Comparison of ENCODE assay signal across 11 cellular contexts in genomic region chr20:46562009-46562372, GRCh38. TPM values are rescaled to one million over a fixed set of nuclear protein-coding genes. Genes with fewer than 3 reads are reported as not detected.
DNase-seq lines count a peak whose midpoint lies in the region; ATAC-seq, FAIRE-seq and TF ChIP-seq lines count a peak whose summit lies in the region.
"Had no signal": no experiment of that assay in that cellular context is flagged by ENCODE, and none has a peak within 500 bp of the region (broad histone marks: within the 10 kb centered on the region; RNA-seq: fewer than 3 reads in every experiment).

No MANE protein-coding gene starts in this region.

- FAIRE-seq in small intestine (lab: Jason Lieb, UNC) (no peak), frontal cortex (lab: Jason Lieb, UNC) (no peak)

- H3K27me3 ChIP-seq in DND-41 (ENCODE audit: insufficient read depth, low read length, poor library complexity): no peaks in the 10 kb centered on the region
- H3K27me3 ChIP-seq in rectal smooth muscle tissue (ENCODE audit: control insufficient read depth, insufficient read depth, low read length): no peaks in the 10 kb centered on the region
- H3K27me3 ChIP-seq in small intestine (ENCODE audit: control insufficient read depth in 2 of 2, insufficient read depth in 2 of 2, low read length in 2 of 2): no peaks in the 10 kb centered on the region

- DNase-seq in DND-41 (no peak), NB4 (ENCODE audit: low read depth) (no peak), fibroblast of mammary gland (ENCODE audit: low read depth) (no peak), occipital lobe (lab: John Stamatoyannopoulos, UW) (no peak), small intestine (no peak), NK-92 (lab: John Stamatoyannopoulos, UW; ENCODE audit: unreplicated experiment) (no peak), frontal cortex (ENCODE audit: low spot score in 2 of 2) (no peak)

- H3K36me3 ChIP-seq in DND-41 (ENCODE audit: insufficient read depth, low read length): no peaks in the 10 kb centered on the region
- H3K36me3 ChIP-seq in rectal smooth muscle tissue (ENCODE audit: control insufficient read depth, insufficient read depth, low read length): no peaks in the 10 kb centered on the region
- no peaks in the 10 kb centered on the region for H3K36me3 ChIP-seq in small intestine (ENCODE audit: control insufficient read depth in 2 of 2, insufficient read depth in 2 of 2, low read length in 2 of 2)

- H4K20me1 ChIP-seq in DND-41 (ENCODE audit: insufficient read depth, low read length): no peaks in the 10 kb centered on the region

- TF ChIP-seq CTCF in DND-41 (IDR thresholded peaks at IDR 0.05; ENCODE audit: borderline replicate concordance, extremely low read depth, low read length, poor library complexity, severe bottlenecking): no peak
- no peak for TF ChIP-seq CTCF in NB4 (IDR thresholded peaks at IDR 0.05; ENCODE audit: low read depth, low read length)
- TF ChIP-seq CTCF in fibroblast of mammary gland (conservative IDR thresholded peaks at IDR 0.05; ENCODE audit: control insufficient read depth, insufficient read depth, low read depth, low read length): no peak

- H3K4me3 ChIP-seq in DND-41 (ENCODE audit: low read depth in 1 of 2, low read length in 2 of 2) (no peak overlapping the region), NB4 (ENCODE audit: low read depth, low read length) (peak overlapping the region; percentile 53), fibroblast of mammary gland (ENCODE audit: control insufficient read depth, low read depth, low read length) (peak overlapping the region; percentile 41), rectal smooth muscle tissue (ENCODE audit: low read length) (peak overlapping the region; percentile 53), small intestine (ENCODE audit: low read depth in 1 of 2, low read length in 2 of 2) (no peak overlapping the region)

- H3K79me2 ChIP-seq in DND-41 (ENCODE audit: insufficient read depth, low read length): no peaks in the 10 kb centered on the region

- H3K27ac ChIP-seq in DND-41 (ENCODE audit: low read length) (no peak overlapping the region), rectal smooth muscle tissue (ENCODE audit: low read depth, low read length) (no peak overlapping the region), small intestine (ENCODE audit: low read depth in 1 of 2, low read length in 1 of 2) (peak overlapping the region in 1 of 2 donors; percentile 6)

- no peak for ATAC-seq in DND-41 (ENCODE audit: insufficient read depth, low read depth)

- H3K9ac ChIP-seq in DND-41 (ENCODE audit: low read depth, low read length): no peak overlapping the region
- no peak overlapping the region for H3K9ac ChIP-seq in rectal smooth muscle tissue (ENCODE audit: low read length)

- H2AFZ ChIP-seq in DND-41 (ENCODE audit: low read depth, low read length): peak overlapping the region; percentile 43

- TF ChIP-seq POLR2A in NB4 (IDR thresholded peaks at IDR 0.05; ENCODE audit: extremely low read depth, insufficient read length): no peak

- H3K9me3 ChIP-seq in DND-41 (ENCODE audit: insufficient read depth, low read length, severe bottlenecking) (no peaks in the 10 kb centered on the region), small intestine (ENCODE audit: control insufficient read depth, low read depth) (no peaks in the 10 kb centered on the region)
- H3K9me3 ChIP-seq: Caco-2 had no signal

- H3K4me1 ChIP-seq in DND-41 (ENCODE audit: insufficient read depth, low read length) (no peaks in the 10 kb centered on the region), rectal smooth muscle tissue (ENCODE audit: control insufficient read depth, insufficient read depth, low read length) (no peaks in the 10 kb centered on the region), small intestine (ENCODE audit: control insufficient read depth in 2 of 2, insufficient read depth in 1 of 2, low read depth in 1 of 2, low read length in 1 of 2) (no peaks in the 10 kb centered on the region)
- H3K4me1 ChIP-seq: Caco-2 had no signal

- no peak overlapping the region for H3K4me2 ChIP-seq in DND-41 (ENCODE audit: insufficient read depth, low read length)

- WGBS in small intestine, 3 donors: 42 to 49% (median 46%) methylated on average over 5 of the region's 5 CpGs

RNA-seq across cellular contexts. Expression of gene OCSTAMP, which starts 11.5 kb away (rescaled TPM):
- total RNA-seq in occipital lobe (not detected), frontal cortex (not detected)
- polyA plus RNA-seq in small intestine: under 1 TPM in 1 of 3 donors, not detected in 2; 0.01 TPM
- total RNA-seq: Caco-2, myocyte, subcutaneous adipose tissue had no signal

RNA-seq across cellular contexts. Expression of gene ZNF334, which starts 48.6 kb away (rescaled TPM):
- 13.6 TPM for total RNA-seq in occipital lobe
- 1 to 10 TPM in 1 of 3 donors, under 1 TPM in 2; 0.54 to 2.5 (median 0.89) TPM for polyA plus RNA-seq in small intestine
- total RNA-seq in frontal cortex: 11.4 TPM
- total RNA-seq: Caco-2, myocyte had no signal

Comparison
In these comparisons a context has a peak if more than half of its experiments do, and no peak if none do; other contexts are left out.
1. H3K4me3 ChIP-seq: peak in NB4 (single experiment), fibroblast of mammary gland (single experiment) and rectal smooth muscle tissue (single experiment); none in DND-41 (0 of 2) and small intestine (0 of 2).